In the genomic region with DNA sequence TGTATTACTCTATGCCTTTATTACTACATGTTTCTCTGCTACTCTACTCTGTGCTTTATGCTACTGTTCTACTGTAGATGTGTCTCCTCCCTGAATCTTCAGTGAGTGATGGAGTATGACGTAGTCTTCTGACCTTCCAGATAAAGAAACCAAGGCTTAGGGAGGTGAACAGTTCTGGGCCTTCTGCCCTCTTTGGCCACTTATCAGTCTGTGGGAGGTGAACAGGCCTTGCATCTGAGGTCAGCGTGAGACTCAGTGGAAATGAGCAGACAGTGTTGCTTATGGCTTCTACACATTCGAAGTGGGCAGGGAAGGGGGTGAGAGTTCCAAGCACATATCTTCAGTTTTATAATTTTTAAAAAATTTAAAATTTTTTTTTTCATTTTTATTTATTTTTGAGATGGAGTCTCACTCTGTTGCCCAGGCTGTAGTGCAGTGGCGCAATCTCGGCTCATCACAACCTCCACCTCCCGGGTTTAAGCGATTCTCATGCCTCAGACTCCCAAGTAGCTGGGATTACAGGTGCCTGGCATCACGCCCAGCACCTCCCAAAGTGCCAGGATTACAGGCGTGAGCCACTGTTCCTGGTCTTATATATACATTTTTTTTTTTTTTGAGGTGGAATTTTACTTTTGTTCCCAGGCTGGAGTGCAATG, we compare ENCODE assay signal across 1 cellular context.
TF ChIP-seq lines count a peak whose summit lies in the region.

No MANE protein-coding gene starts in this region.

TF ChIP-seq in K562, 482 proteins besides CTCF, POLR2A, EP300 and RAD21 (continued from another document and continues in another):
- TF ChIP-seq ZFP91 (CRISPR knock-in tag; IDR thresholded peaks at IDR 0.05) = 0 out of 2 replicates have a peak, but pooled peaks have one; percentile 43
- no peak for TF ChIP-seq SFPQ (IDR thresholded peaks at IDR 0.05; ENCODE audit: low read depth, low read length)
- TF ChIP-seq, protein P1, sequence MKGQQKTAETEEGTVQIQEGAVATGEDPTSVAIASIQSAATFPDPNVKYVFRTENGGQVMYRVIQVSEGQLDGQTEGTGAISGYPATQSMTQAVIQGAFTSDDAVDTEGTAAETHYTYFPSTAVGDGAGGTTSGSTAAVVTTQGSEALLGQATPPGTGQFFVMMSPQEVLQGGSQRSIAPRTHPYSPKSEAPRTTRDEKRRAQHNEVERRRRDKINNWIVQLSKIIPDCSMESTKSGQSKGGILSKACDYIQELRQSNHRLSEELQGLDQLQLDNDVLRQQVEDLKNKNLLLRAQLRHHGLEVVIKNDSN (CRISPR knock-in tag; IDR thresholded peaks at IDR 0.05) = no peak
- TF ChIP-seq NBN (IDR thresholded peaks at IDR 0.05; ENCODE audit: low read depth) = peak; percentile 66; the same call in 1 of the 2 replicates
- TF ChIP-seq STAG1 (CRISPR knock-in tag; IDR thresholded peaks at IDR 0.05; ENCODE audit: borderline replicate concordance) = no peak
- TF ChIP-seq TOE1 (IDR thresholded peaks at IDR 0.05; ENCODE audit: borderline replicate concordance) = 0 out of 2 replicates have a peak, but pooled peaks have one; percentile 43
- TF ChIP-seq TOE1 (CRISPR knock-in tag; IDR thresholded peaks at IDR 0.05; ENCODE audit: borderline replicate concordance, low read depth) = no peak
- no peak for TF ChIP-seq ZNF217 (CRISPR knock-in tag; IDR thresholded peaks at IDR 0.05)
- TF ChIP-seq LEF1 (IDR thresholded peaks at IDR 0.05) = peak; percentile 74
- no peak for TF ChIP-seq ZFP1 (CRISPR knock-in tag; IDR thresholded peaks at IDR 0.05)
- TF ChIP-seq U2AF1 (optimal IDR thresholded peaks at IDR 0.05; ENCODE audit: low read depth, low read length) = no peak
- TF ChIP-seq JUND (IDR thresholded peaks at IDR 0.05; ENCODE audit: borderline replicate concordance, low read depth, low read length) = peak; percentile 92
- TF ChIP-seq JUND (tag; IDR thresholded peaks at IDR 0.05; ENCODE audit: borderline replicate concordance, low read depth, low read length) = peak; percentile 94
- peak in 1 of 2 experiments; percentile 51; a peak in 1 of 3 replicates for TF ChIP-seq CBX3 (IDR thresholded peaks at IDR 0.05; ENCODE audit: borderline replicate concordance in 1 of 2, low read length in 2 of 2)
- no peak for TF ChIP-seq TCF7 (IDR thresholded peaks at IDR 0.05; ENCODE audit: borderline replicate concordance)
- TF ChIP-seq MECOM (CRISPR knock-in tag; IDR thresholded peaks at IDR 0.05) = peak; percentile 47; the same call in 1 of the 2 replicates
- peak; percentile 93 for TF ChIP-seq HDAC3 (IDR thresholded peaks at IDR 0.05; ENCODE audit: borderline replicate concordance, partially characterized antibody)
- TF ChIP-seq, protein P2, sequence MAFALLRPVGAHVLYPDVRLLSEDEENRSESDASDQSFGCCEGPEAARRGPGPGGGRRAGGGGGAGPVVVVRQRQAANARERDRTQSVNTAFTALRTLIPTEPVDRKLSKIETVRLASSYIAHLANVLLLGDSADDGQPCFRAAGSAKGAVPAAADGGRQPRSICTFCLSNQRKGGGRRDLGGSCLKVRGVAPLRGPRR (CRISPR knock-in tag; IDR thresholded peaks at IDR 0.05) = no peak
- TF ChIP-seq KLF10 (CRISPR knock-in tag; IDR thresholded peaks at IDR 0.05) = no peak
- TF ChIP-seq, protein P3, sequence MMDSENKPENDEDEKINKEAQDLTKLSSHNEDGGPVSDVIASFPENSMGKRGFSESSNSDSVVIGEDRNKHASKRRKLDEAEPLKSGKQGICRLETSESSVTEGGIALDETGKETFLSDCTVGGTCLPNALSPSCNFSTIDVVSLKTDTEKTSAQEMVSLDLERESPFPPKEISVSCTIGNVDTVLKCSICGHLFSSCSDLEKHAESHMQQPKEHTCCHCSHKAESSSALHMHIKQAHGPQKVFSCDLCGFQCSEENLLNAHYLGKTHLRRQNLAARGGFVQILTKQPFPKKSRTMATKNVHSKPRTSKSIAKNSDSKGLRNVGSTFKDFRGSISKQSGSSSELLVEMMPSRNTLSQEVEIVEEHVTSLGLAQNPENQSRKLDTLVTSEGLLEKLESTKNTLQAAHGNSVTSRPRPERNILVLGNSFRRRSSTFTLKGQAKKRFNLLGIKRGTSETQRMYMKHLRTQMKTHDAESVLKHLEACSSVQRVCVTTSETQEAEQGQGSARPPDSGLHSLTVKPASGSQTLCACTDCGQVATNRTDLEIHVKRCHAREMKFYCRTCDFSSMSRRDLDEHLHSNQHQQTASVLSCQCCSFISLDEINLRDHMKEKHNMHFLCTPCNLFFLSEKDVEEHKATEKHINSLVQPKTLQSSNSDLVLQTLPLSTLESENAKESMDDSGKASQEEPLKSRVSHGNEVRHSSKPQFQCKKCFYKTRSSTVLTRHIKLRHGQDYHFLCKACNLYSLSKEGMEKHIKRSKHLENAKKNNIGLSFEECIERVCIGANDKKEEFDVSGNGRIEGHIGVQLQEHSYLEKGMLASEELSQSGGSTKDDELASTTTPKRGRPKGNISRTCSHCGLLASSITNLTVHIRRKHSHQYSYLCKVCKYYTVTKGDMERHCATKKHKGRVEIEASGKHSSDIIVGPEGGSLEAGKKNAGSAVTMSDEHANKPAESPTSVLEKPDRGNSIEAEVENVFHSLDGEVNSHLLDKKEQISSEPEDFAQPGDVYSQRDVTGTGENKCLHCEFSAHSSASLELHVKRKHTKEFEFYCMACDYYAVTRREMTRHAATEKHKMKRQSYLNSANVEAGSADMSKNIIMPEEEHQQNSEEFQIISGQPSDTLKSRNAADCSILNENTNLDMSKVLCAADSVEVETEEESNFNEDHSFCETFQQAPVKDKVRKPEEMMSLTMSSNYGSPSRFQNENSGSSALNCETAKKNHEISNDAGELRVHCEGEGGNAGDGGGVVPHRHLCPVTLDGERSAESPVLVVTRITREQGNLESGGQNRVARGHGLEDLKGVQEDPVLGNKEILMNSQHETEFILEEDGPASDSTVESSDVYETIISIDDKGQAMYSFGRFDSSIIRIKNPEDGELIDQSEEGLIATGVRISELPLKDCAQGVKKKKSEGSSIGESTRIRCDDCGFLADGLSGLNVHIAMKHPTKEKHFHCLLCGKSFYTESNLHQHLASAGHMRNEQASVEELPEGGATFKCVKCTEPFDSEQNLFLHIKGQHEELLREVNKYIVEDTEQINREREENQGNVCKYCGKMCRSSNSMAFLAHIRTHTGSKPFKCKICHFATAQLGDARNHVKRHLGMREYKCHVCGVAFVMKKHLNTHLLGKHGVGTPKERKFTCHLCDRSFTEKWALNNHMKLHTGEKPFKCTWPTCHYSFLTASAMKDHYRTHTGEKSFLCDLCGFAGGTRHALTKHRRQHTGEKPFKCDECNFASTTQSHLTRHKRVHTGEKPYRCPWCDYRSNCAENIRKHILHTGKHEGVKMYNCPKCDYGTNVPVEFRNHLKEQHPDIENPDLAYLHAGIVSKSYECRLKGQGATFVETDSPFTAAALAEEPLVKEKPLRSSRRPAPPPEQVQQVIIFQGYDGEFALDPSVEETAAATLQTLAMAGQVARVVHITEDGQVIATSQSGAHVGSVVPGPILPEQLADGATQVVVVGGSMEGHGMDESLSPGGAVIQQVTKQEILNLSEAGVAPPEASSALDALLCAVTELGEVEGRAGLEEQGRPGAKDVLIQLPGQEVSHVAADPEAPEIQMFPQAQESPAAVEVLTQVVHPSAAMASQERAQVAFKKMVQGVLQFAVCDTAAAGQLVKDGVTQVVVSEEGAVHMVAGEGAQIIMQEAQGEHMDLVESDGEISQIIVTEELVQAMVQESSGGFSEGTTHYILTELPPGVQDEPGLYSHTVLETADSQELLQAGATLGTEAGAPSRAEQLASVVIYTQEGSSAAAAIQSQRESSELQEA (IDR thresholded peaks at IDR 0.05; ENCODE audit: low read depth) = no peak
- TF ChIP-seq, protein P4, sequence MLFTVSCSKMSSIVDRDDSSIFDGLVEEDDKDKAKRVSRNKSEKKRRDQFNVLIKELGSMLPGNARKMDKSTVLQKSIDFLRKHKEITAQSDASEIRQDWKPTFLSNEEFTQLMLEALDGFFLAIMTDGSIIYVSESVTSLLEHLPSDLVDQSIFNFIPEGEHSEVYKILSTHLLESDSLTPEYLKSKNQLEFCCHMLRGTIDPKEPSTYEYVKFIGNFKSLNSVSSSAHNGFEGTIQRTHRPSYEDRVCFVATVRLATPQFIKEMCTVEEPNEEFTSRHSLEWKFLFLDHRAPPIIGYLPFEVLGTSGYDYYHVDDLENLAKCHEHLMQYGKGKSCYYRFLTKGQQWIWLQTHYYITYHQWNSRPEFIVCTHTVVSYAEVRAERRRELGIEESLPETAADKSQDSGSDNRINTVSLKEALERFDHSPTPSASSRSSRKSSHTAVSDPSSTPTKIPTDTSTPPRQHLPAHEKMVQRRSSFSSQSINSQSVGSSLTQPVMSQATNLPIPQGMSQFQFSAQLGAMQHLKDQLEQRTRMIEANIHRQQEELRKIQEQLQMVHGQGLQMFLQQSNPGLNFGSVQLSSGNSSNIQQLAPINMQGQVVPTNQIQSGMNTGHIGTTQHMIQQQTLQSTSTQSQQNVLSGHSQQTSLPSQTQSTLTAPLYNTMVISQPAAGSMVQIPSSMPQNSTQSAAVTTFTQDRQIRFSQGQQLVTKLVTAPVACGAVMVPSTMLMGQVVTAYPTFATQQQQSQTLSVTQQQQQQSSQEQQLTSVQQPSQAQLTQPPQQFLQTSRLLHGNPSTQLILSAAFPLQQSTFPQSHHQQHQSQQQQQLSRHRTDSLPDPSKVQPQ (CRISPR knock-in tag; IDR thresholded peaks at IDR 0.05; ENCODE audit: borderline replicate concordance) = no peak
- no peak for TF ChIP-seq MXD1 (CRISPR knock-in tag; IDR thresholded peaks at IDR 0.05; ENCODE audit: borderline replicate concordance, poor library complexity, severe bottlenecking)
- no peak for TF ChIP-seq BRF2 (IDR thresholded peaks at IDR 0.05; ENCODE audit: borderline replicate concordance, insufficient read depth, insufficient read length)
- TF ChIP-seq ZKSCAN8 (CRISPR knock-in tag; IDR thresholded peaks at IDR 0.05) = peak; percentile 66; the same call in 1 of the 2 replicates
- TF ChIP-seq ZNF830 (CRISPR knock-in tag; IDR thresholded peaks at IDR 0.05) = no peak
- TF ChIP-seq ZNF253 (CRISPR knock-in tag; conservative IDR thresholded peaks at IDR 0.05) = no peak
- no peak for TF ChIP-seq ZNF699 (CRISPR knock-in tag; IDR thresholded peaks at IDR 0.05; ENCODE audit: insufficient replicate concordance)
- no peak for TF ChIP-seq HMGN3 (IDR thresholded peaks at IDR 0.05; ENCODE audit: borderline replicate concordance, extremely low read depth, insufficient read length, low read depth, low read length)
- TF ChIP-seq ID3 (CRISPR knock-in tag; IDR thresholded peaks at IDR 0.05) = no peak
- TF ChIP-seq ID3 (tag; IDR thresholded peaks at IDR 0.05) = peak; percentile 87
- no peak for TF ChIP-seq SNAPC5 (CRISPR knock-in tag; IDR thresholded peaks at IDR 0.05)
- no peak for TF ChIP-seq ZZZ3 (IDR thresholded peaks at IDR 0.05)
- TF ChIP-seq NR3C1 (CRISPR knock-in tag; IDR thresholded peaks at IDR 0.05) = no peak
- no peak for TF ChIP-seq POLR2G (IDR thresholded peaks at IDR 0.05; ENCODE audit: low read depth, low read length)
- no peak for TF ChIP-seq ZFP30 (CRISPR knock-in tag; IDR thresholded peaks at IDR 0.05; ENCODE audit: borderline replicate concordance)
- TF ChIP-seq BHLHE40 (IDR thresholded peaks at IDR 0.05; ENCODE audit: low read length) = no peak; the same call in 1 of the 2 replicates
- peak; percentile 40 for TF ChIP-seq TAF9B (IDR thresholded peaks at IDR 0.05; ENCODE audit: partially characterized antibody)
- TF ChIP-seq ZFX (CRISPR knock-in tag; IDR thresholded peaks at IDR 0.05) = peak; percentile 58
